Comparison of ENCODE assay signal across 29 cellular contexts in genomic region chr17:65833214-65833613, GRCh38.
"Had no signal": no experiment of that assay in that cellular context is flagged by ENCODE, and none has a peak within 500 bp of the region (broad histone marks: within the 10 kb centered on the region; RNA-seq: fewer than 3 reads in every experiment).

No MANE protein-coding gene starts in this region.

- H3K4me3 ChIP-seq: ascending aorta, breast epithelium, cardiac muscle cell, colonic mucosa had no signal

- H3K9me3 ChIP-seq: colonic mucosa had no signal

- DNase-seq: activated B cell treated with CpG ODN at 0.5 μM for 24 hours; activated CD4-positive, alpha-beta T cell treated with anti-CD3 and anti-CD28 coated beads for 48 hours; activated CD4-positive, alpha-beta T cell treated with anti-CD3 and anti-CD28 coated beads, Interleukin-2, amount 50 U/mL, for 1 hour; activated CD4-positive, alpha-beta T cell treated with anti-CD3 and anti-CD28 coated beads, Interleukin-2, amount 50 U/mL, for 48 hours; activated CD8-positive, alpha-beta memory T cell treated with anti-CD3 and anti-CD28 coated beads for 24 hours; activated CD8-positive, alpha-beta T cell treated with anti-CD3 and anti-CD28 coated beads for 36 hours; activated effector memory CD4-positive, alpha-beta T cell treated with Interleukin-2 at 50 U/mL for 16 hours; activated gamma-delta T cell treated with Interleukin-2 at 50 U/mL for 16 hours; activated naive CD4-positive, alpha-beta T cell treated with Interleukin-2 at 50 U/mL for 16 hours; activated naive CD8-positive, alpha-beta T cell treated with anti-CD3 and anti-CD28 coated beads, Interleukin-2, amount 10 ng/mL, durations not matched to agents 7 days and 5 days; activated T-cell treated with anti-CD3 and anti-CD28 coated beads, Interleukin-2, amount 50 U/mL, for 4 hours; central memory CD4-positive, alpha-beta T cell; cerebellar nuclear complex; colonic mucosa; effector CD8-positive, alpha-beta T cell; foreskin fibroblast; head of caudate nucleus; T-helper 17 cell; T1000; WERI-Rb-1 had no signal

- H3K27ac ChIP-seq: ascending aorta, breast epithelium, cardiac muscle cell, colonic mucosa, epithelial cell of prostate, WERI-Rb-1 had no signal

- H3K4me1 ChIP-seq: ascending aorta, breast epithelium, colonic mucosa had no signal

- H3K27me3 ChIP-seq: ascending aorta, breast epithelium, cardiac muscle cell, colonic mucosa had no signal

- H3K36me3 ChIP-seq: ascending aorta, breast epithelium, cardiac muscle cell, colonic mucosa, WERI-Rb-1 had no signal

- ATAC-seq: activated CD4-positive, CD25-positive, alpha-beta regulatory T cell treated with anti-CD3 and anti-CD28 coated beads, Interleukin-2, amount 50 U/mL, for 24 hours; activated CD8-positive, alpha-beta T cell treated with anti-CD3 and anti-CD28 coated beads for 36 hours; activated T-cell treated with anti-CD3 and anti-CD28 coated beads, Interleukin-2, amount 50 U/mL, for 4 hours; activated T-helper 17 cell treated with anti-CD3 and anti-CD28 coated beads, Interleukin-2, amount 50 U/mL, for 72 hours; T-helper 17 cell had no signal

- FAIRE-seq: endometrium, endothelial cell of umbilical vein, frontal cortex had no signal
